8 cellular contexts compared by ENCODE assay signal in the genomic region with DNA sequence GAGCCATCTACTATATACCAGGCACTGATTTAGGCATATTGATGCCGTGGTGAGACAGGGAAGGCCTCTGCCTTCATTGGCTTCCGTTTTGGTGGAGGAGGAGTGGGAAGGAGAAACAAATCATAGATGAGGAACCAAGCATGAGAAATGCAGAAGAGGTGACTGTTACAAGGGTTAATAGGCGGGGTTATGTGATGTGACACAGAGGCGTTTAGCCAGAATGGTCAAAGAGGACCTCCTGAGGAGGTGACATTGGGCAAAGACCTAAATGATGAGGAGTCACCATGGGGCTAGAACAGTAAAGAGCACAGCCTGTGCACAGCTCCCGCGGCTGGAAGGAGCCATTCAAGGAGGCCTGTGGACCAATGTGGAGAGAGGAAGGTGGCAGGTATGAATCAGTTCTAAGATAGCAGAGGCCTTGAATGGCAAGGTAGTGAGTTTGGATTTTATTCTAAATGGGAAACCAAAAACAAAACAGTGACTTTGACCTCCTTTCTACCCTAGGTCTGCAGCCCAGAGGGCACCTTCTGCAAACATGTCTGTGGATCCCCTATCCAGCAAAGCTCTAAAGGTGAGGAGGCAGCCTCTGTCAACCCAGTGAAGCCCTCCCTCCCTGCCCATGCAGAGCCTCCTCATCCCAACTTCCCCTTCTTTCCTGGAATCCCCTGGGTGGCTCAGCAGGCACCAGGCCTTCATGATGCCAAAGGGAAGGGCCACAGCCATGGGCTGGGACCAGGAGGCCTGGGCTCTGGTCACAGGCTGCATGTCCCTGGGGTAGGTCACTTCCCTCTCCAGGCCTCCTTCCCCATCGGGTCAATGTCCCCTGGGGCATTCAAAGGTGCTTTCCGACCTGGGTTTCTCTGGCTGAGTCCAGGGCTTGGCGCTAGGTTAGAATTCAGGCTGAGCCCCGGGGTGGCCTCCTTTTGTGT. TPM values are rescaled to one million over a fixed set of nuclear protein-coding genes. Genes with fewer than 3 reads are reported as not detected.
A peak's percentile ranks its signal among the peaks of the same experiment; 100 is the strongest.
DNase-seq lines count a peak whose midpoint lies in the region; ATAC-seq and TF ChIP-seq lines count a peak whose summit lies in the region.
"Had no signal": no experiment of that assay in that cellular context is flagged by ENCODE, and none has a peak within 500 bp of the region (broad histone marks: within the 10 kb centered on the region; RNA-seq: fewer than 3 reads in every experiment).

No MANE protein-coding gene starts in this region.

- no peak overlapping the region for H3K4me3 ChIP-seq in GM23248
- H3K4me3 ChIP-seq in OCI-LY7 (ENCODE audit: low read depth, low read length, poor library complexity, severe bottlenecking): peak overlapping the region; percentile 61
- peak overlapping the region; percentile 58 for H3K4me3 ChIP-seq in iPS-15b (ENCODE audit: low read depth, low read length)

- intact Hi-C loops in OCI-LY7 (cut with micrococcal nuclease; ENCODE audit: unreplicated experiment): no loop called here

- H3K9ac ChIP-seq in GM23248 (0 out of 2 replicates have a peak overlapping the region, but pooled peaks have one; percentile 9), iPS-15b (ENCODE audit: low read depth, low read length) (no peak overlapping the region)

- H3F3A ChIP-seq in GM23248 (ENCODE audit: insufficient read depth): peaks cover 20% of the 10 kb centered on the region

- peaks cover 2 to 5% of the 10 kb centered on the region in 2 donors for H3K9me3 Mint-ChIP-seq in stimulated activated naive B cell treated with anti-CD40 and anti-IgM and Interleukin-4, amounts not matched to agents 10 μg/mL and 1 μg/mL and 100 μg/mL, for 72 hours

- peak overlapping the region; percentile 32 to 67 for H3K4me3 Mint-ChIP-seq in stimulated activated naive B cell treated with anti-CD40 and anti-IgM and Interleukin-4, amounts not matched to agents 10 μg/mL and 1 μg/mL and 100 μg/mL, for 72 hours

- DNase-seq in GM23248 (no peak), OCI-LY7 (ENCODE audit: low spot score) (peak; percentile 17), NCI-H446 treated with DMSO at 0.1 percent for 48 hours (lab: John Stamatoyannopoulos, UW) (no peak), AG08395 (ENCODE audit: low spot score) (no peak)
- DNase-seq in stimulated activated naive B cell treated with anti-CD40 and anti-IgM and Interleukin-4, amounts not matched to agents 10 μg/mL and 1 μg/mL and 100 μg/mL, for 72 hours: peak; percentile 30
- DNase-seq in activated effector memory CD4-positive, alpha-beta T cell treated with Interleukin-2 at 50 U/mL for 16 hours: no peak

- peaks cover 31 to 60% of the 10 kb centered on the region in 2 donors for H3K4me1 Mint-ChIP-seq in stimulated activated naive B cell treated with anti-CD40 and anti-IgM and Interleukin-4, amounts not matched to agents 10 μg/mL and 1 μg/mL and 100 μg/mL, for 72 hours

- no TSS peak for BruUV-seq in OCI-LY7 (replicated peaks; lab: Mats Ljungman, UMichigan)

- H3K27ac ChIP-seq in GM23248 (no peak overlapping the region), OCI-LY7 (ENCODE audit: low read depth, low read length, poor library complexity, severe bottlenecking) (no peak overlapping the region)

- H4K20me1 ChIP-seq in GM23248 (ENCODE audit: insufficient read depth): 0 out of 2 replicates have a peak, but pooled peaks cover 3% of the 10 kb centered on the region
- no peaks in the 10 kb centered on the region for H4K20me1 ChIP-seq in OCI-LY7 (ENCODE audit: insufficient read depth, low read length)

- no peak for TF ChIP-seq CTCF in OCI-LY7 (conservative IDR thresholded peaks at IDR 0.05; ENCODE audit: low read length)

- in situ Hi-C loops in GM23248 (cut with MboI): no loop called here

- no peaks in the 10 kb centered on the region for H3K9me2 ChIP-seq in GM23248 (ENCODE audit: insufficient read depth)
- no peaks in the 10 kb centered on the region for H3K9me2 ChIP-seq in OCI-LY7 (ENCODE audit: insufficient read depth, low read length)

- H2AFZ ChIP-seq in GM23248 (no peak overlapping the region), OCI-LY7 (ENCODE audit: low read length) (peak overlapping the region; percentile 7; the same call in 1 of the 2 replicates)

- H3K79me2 ChIP-seq in GM23248 (ENCODE audit: insufficient read depth): peaks cover 51% of the 10 kb centered on the region
- no peaks in the 10 kb centered on the region for H3K79me2 ChIP-seq in OCI-LY7 (ENCODE audit: insufficient read depth, low read depth, low read length)

- CTCF ChIA-PET in OCI-LY7 (lab: Charles Lee; ENCODE audit: unreplicated experiment): interaction anchor here (0.5 to 0.6 kb wide), 2 partner anchors 12 to 467 kb away, joined by 3 read pairs; no protein-coding TSS in a partner anchor

- H3K36me3 Mint-ChIP-seq in stimulated activated naive B cell treated with anti-CD40 and anti-IgM and Interleukin-4, amounts not matched to agents 10 μg/mL and 1 μg/mL and 100 μg/mL, for 72 hours: peaks cover 19 to 28% of the 10 kb centered on the region in 2 donors

- POLR2A ChIA-PET in OCI-LY7 (lab: Charles Lee): no interaction called here

- peak overlapping the region; percentile 32 for H3K27ac Mint-ChIP-seq in stimulated activated naive B cell treated with anti-CD40 and anti-IgM and Interleukin-4, amounts not matched to agents 10 μg/mL and 1 μg/mL and 100 μg/mL, for 72 hours

- H3K4me1 ChIP-seq in GM23248 (ENCODE audit: insufficient read depth) (peaks cover 17% of the 10 kb centered on the region), OCI-LY7 (ENCODE audit: insufficient read depth, low read length, poor library complexity, severe bottlenecking) (peaks cover 22% of the 10 kb centered on the region), iPS-15b (ENCODE audit: control insufficient read depth, insufficient read depth, low read length) (peaks cover 4% of the 10 kb centered on the region)
- H3K4me1 ChIP-seq: prostate gland had no signal

- 81 to 87% methylated on average over 10 of the region's 10 CpGs for WGBS in GM23248 (ENCODE audit: low coverage in 1 of 2, low lambda C conversion rate in 2 of 2, missing lambda C conversion rate in 2 of 2), 2 experiments

- H3K27me3 Mint-ChIP-seq in stimulated activated naive B cell treated with anti-CD40 and anti-IgM and Interleukin-4, amounts not matched to agents 10 μg/mL and 1 μg/mL and 100 μg/mL, for 72 hours: peaks cover 7% of the 10 kb centered on the region in 2 donors

- H3K27me3 ChIP-seq in GM23248 (replicated peaks; ENCODE audit: insufficient read depth) (no peaks in the 10 kb centered on the region), iPS-15b (ENCODE audit: control insufficient read depth, insufficient read depth, low read length) (peaks cover 15% of the 10 kb centered on the region)

- peaks cover 9% of the 10 kb centered on the region; the same call in 1 of the 2 replicates for H3K36me3 ChIP-seq in GM23248 (ENCODE audit: low read depth)
- no peaks in the 10 kb centered on the region for H3K36me3 ChIP-seq in OCI-LY7 (ENCODE audit: insufficient read depth, low read length)
- no peaks in the 10 kb centered on the region for H3K36me3 ChIP-seq in iPS-15b (ENCODE audit: control insufficient read depth, insufficient read depth, low read length)
- H3K36me3 ChIP-seq: prostate gland had no signal

- H3K4me2 ChIP-seq in GM23248 (ENCODE audit: unreplicated experiment): no peak overlapping the region
- peak overlapping the region; percentile 63 for H3K4me2 ChIP-seq in OCI-LY7 (ENCODE audit: low read length)

- peak; percentile 65 to 78 for ATAC-seq in stimulated activated naive B cell treated with anti-CD40 and anti-IgM and Interleukin-4, amounts not matched to agents 10 μg/mL and 1 μg/mL and 100 μg/mL, for 72 hours (replicated peaks)

- no peaks in the 10 kb centered on the region for H3K9me3 ChIP-seq in GM23248 (ENCODE audit: low read depth)
- no peaks in the 10 kb centered on the region for H3K9me3 ChIP-seq in OCI-LY7 (ENCODE audit: low read length)
- no peaks in the 10 kb centered on the region for H3K9me3 ChIP-seq in iPS-15b (ENCODE audit: control insufficient read depth, insufficient read depth, low read length)
- H3K9me3 ChIP-seq: prostate gland had no signal

RNA-seq across cellular contexts. Expression of a gene that starts 11.8 kb away (rescaled TPM):
- 68.1 and 73.0 TPM in 2 replicates for total RNA-seq in GM23248 (2014; rRNA removed; shearing (Covaris generic))
- 34.6 and 37.1 TPM in 2 replicates for polyA plus RNA-seq in GM23248 (2016; fragmentation: Nextera tagmentation; extraction: Ambion mirVana)
- total RNA-seq in OCI-LY7 (2014; rRNA removed; shearing (Covaris generic)): 3.8 and 5.7 TPM in 2 replicates
- 3.4 and 5.3 TPM in 2 replicates for total RNA-seq in OCI-LY7 (2022)

RNA-seq across cellular contexts. Expression of a gene that starts 32.0 kb away (rescaled TPM):
- total RNA-seq in GM23248 (2014; rRNA removed; shearing (Covaris generic)): 5.5 and 28.3 TPM in 2 replicates
- polyA plus RNA-seq in GM23248 (2016; fragmentation: Nextera tagmentation; extraction: Ambion mirVana): 5.6 and 6.5 TPM in 2 replicates
- total RNA-seq in OCI-LY7 (2014; rRNA removed; shearing (Covaris generic)): 23.3 and 33.9 TPM in 2 replicates
- total RNA-seq in OCI-LY7 (2022): 83.9 and 106 TPM in 2 replicates

RNA-seq across cellular contexts. Expression of a gene that starts 59.2 kb away (rescaled TPM):
- total RNA-seq in GM23248 (2014; rRNA removed; shearing (Covaris generic)): 73.2 and 91.0 TPM in 2 replicates
- polyA plus RNA-seq in GM23248 (2016; fragmentation: Nextera tagmentation; extraction: Ambion mirVana): 82.7 and 83.7 TPM in 2 replicates
- 11.1 and 19.1 TPM in 2 replicates for total RNA-seq in OCI-LY7 (2014; rRNA removed; shearing (Covaris generic))
- total RNA-seq in OCI-LY7 (2022): 37.8 and 50.2 TPM in 2 replicates

Comparison
In these comparisons a context has a peak if more than half of its experiments do, and no peak if none do; other contexts are left out.
1. DNase-seq: peak in OCI-LY7 (single experiment) and stimulated activated naive B cell treated with anti-CD40 and anti-IgM and Interleukin-4, amounts not matched to agents 10 μg/mL and 1 μg/mL and 100 μg/mL, for 72 hours (single experiment); none in GM23248 (single experiment), NCI-H446 treated with DMSO at 0.1 percent for 48 hours (single experiment), activated effector memory CD4-positive, alpha-beta T cell treated with Interleukin-2 at 50 U/mL for 16 hours (single experiment) and AG08395 (single experiment).
2. RNA of a gene that starts 11.8 kb away (total RNA-seq): 68.1 to 73.0 TPM in GM23248; 3.4 to 5.7 TPM in OCI-LY7; every median in the first group is over 10 times any median in the second.